Comparison of ENCODE assay signal across 35 cellular contexts in genomic region chr10:3439183-3439582, GRCh38.
"Had no signal": no experiment of that assay in that cellular context is flagged by ENCODE, and none has a peak within 500 bp of the region (broad histone marks: within the 10 kb centered on the region; RNA-seq: fewer than 3 reads in every experiment).

No MANE protein-coding gene starts in this region.

- H3K4me3 ChIP-seq: MG63 had no signal

- H3K27me3 ChIP-seq: MG63 had no signal

- DNase-seq: Karpas-422, Kasumi-1, MG63, MM.1S, NCI-H1048, NCI-H1092, NCI-H1092 treated with DMSO at 0.1 percent for 48 hours, NCI-H1105, NCI-H1105 treated with DMSO at 0.1 percent for 48 hours, NCI-H1417, NCI-H1417 treated with DMSO at 0.1 percent for 48 hours, NCI-H1436, NCI-H1436 treated with DMSO at 0.1 percent for 48 hours, NCI-H146, NCI-H1694, NCI-H1694 treated with DMSO at 0.1 percent for 48 hours, NCI-H187, NCI-H187 treated with DMSO at 0.1 percent for 48 hours, NCI-H1930, NCI-H2029, NCI-H2029 treated with DMSO at 0.1 percent for 48 hours, NCI-H2081, NCI-H2081 treated with DMSO at 0.1 percent for 48 hours, NCI-H2107, NCI-H2171, NCI-H2171 treated with DMSO at 0.1 percent for 48 hours, NCI-H2227 treated with DMSO at 0.1 percent for 48 hours, NCI-H226, NCI-H345, NCI-H446, NCI-H446 treated with DMSO at 0.1 percent for 48 hours, NCI-H510A, NCI-H510A treated with DMSO at 0.1 percent for 48 hours, NCI-H524, NCI-H524 treated with DMSO at 0.1 percent for 48 hours had no signal

- H3K9me3 ChIP-seq: MG63 had no signal

- H3K36me3 ChIP-seq: MG63 had no signal
